17 cellular contexts compared by ENCODE assay signal in genomic region chr5:107470007-107470582, GRCh38.
A peak's percentile ranks its signal among the peaks of the same experiment; 100 is the strongest.
DNase-seq lines count a peak whose midpoint lies in the region; ATAC-seq, FAIRE-seq and TF ChIP-seq lines count a peak whose summit lies in the region.
"Had no signal": no experiment of that assay in that cellular context is flagged by ENCODE, and none has a peak within 500 bp of the region (broad histone marks: within the 10 kb centered on the region; RNA-seq: fewer than 3 reads in every experiment).

No MANE protein-coding gene starts in this region.

- BruUV-seq in PC-9 (replicated peaks; lab: Mats Ljungman, UMichigan) = TSS peak; percentile 14

- FAIRE-seq in GM19239 (lab: Jason Lieb, UNC) = peak; percentile 26
- FAIRE-seq: D721Med, GM12878 had no signal

- no peaks in the 10 kb centered on the region for H3K9me2 ChIP-seq in PC-9 (ENCODE audit: insufficient read depth)

- intact Hi-C loops in PC-9 (cut with micrococcal nuclease; ENCODE audit: unreplicated experiment) = no loop called here

- H3K36me3 ChIP-seq in PC-9 (ENCODE audit: low read depth) = 0 out of 2 replicates have a peak, but pooled peaks cover 4% of the 10 kb centered on the region
- H3K36me3 ChIP-seq: HAP-1 had no signal

- H2AFZ ChIP-seq in PC-9 = no peak overlapping the region

- TF ChIP-seq CTCF in PC-9 (conservative IDR thresholded peaks at IDR 0.05) = no peak
- TF ChIP-seq CTCF in epithelial cell of esophagus (IDR thresholded peaks at IDR 0.05; ENCODE audit: insufficient read depth, low read depth, low read length, missing control alignments) = no peak

- no peak for ATAC-seq in HG02938 (IDR thresholded peaks at IDR 0.05; ENCODE audit: unreplicated experiment)
- no peak for ATAC-seq in HG03521 (IDR thresholded peaks at IDR 0.05; ENCODE audit: unreplicated experiment)
- ATAC-seq in HG02642 (IDR thresholded peaks at IDR 0.05; ENCODE audit: poor library complexity, unreplicated experiment) = no peak
- ATAC-seq: activated CD4-positive, alpha-beta T cell treated with anti-CD3 and anti-CD28 coated beads for 36 hours; GM12878; stimulated activated naive CD8-positive, alpha-beta T cell treated with anti-CD3 and anti-CD28 coated beads, Interleukin-15, amount 100 ng/mL, for 72 hours had no signal

- H3K27ac ChIP-seq in PC-9 = peak overlapping the region; percentile 96
- H3K27ac ChIP-seq: KMS-11, SK-N-MC had no signal

- peak overlapping the region; percentile 71 for H3K4me2 ChIP-seq in PC-9
- H3K4me2 ChIP-seq: KMS-11 had no signal

- CTCF ChIA-PET in PC-9 (lab: Charles Lee) = no interaction called here

- peak overlapping the region; percentile 22; the same call in 1 of the 2 replicates for H3K4me3 ChIP-seq in PC-9
- no peak overlapping the region for H3K4me3 ChIP-seq in epithelial cell of esophagus (ENCODE audit: low read length)
- H3K4me3 ChIP-seq: GM12878, HAP-1, SK-N-MC had no signal

- DNase-seq in GM19239 (ENCODE audit: insufficient read length, low spot score) (no peak), PC-9 (peak in 1 of 2 experiments; percentile 84), epithelial cell of esophagus (ENCODE audit: low read depth) (peak; percentile 59), non-pigmented ciliary epithelial cell (ENCODE audit: low read depth) (peak; percentile 31)
- DNase-seq in stimulated activated CD4-positive, alpha-beta T cell treated with anti-CD3 and anti-CD28 coated beads, Interleukin-1b, Interleukin-23, amount 100 ng/mL, for 48 hours = no peak
- DNase-seq: activated CD4-positive, alpha-beta T cell treated with anti-CD3 and anti-CD28 coated beads for 36 hours; activated effector memory CD4-positive, alpha-beta T cell treated with anti-CD3 and anti-CD28 coated beads, Interleukin-2, amount 50 U/mL, for 16 hours; stimulated activated CD4-positive, alpha-beta T cell treated with anti-CD3 and anti-CD28 coated beads, Interleukin-4, amount 100 ng/mL, for 1 hour; stimulated activated naive CD8-positive, alpha-beta T cell treated with anti-CD3 and anti-CD28 coated beads, Interleukin-15, amount 100 ng/mL, for 72 hours had no signal

- peaks cover 95% of the 10 kb centered on the region for H3K4me1 ChIP-seq in PC-9 (replicated peaks; ENCODE audit: insufficient read depth)

- H4K20me1 ChIP-seq in PC-9 (ENCODE audit: insufficient read depth) = no peaks in the 10 kb centered on the region

- peaks cover 80% of the 10 kb centered on the region for H3F3A ChIP-seq in PC-9 (ENCODE audit: insufficient read depth, low read depth)

- H3K9me3 ChIP-seq in PC-9 (ENCODE audit: insufficient read depth, low read depth) = no peaks in the 10 kb centered on the region
- H3K9me3 ChIP-seq: HAP-1 had no signal

- H3K79me2 ChIP-seq in PC-9 (ENCODE audit: low read depth) = peaks cover 86% of the 10 kb centered on the region

- no peaks in the 10 kb centered on the region for H3K27me3 ChIP-seq in PC-9 (ENCODE audit: insufficient read depth, low read depth)

- POLR2A ChIA-PET in PC-9 (lab: Charles Lee; ENCODE audit: unreplicated experiment) = interaction anchor here (0.6 kb wide), 2 partner anchors 15 to 162 kb away, joined by 3 to 8 read pairs; no protein-coding TSS in a partner anchor

Comparison
In these comparisons a context has a peak if more than half of its experiments do, and no peak if none do; other contexts are left out.
1. DNase-seq: peak in epithelial cell of esophagus (single experiment) and non-pigmented ciliary epithelial cell (single experiment); none in GM19239 (single experiment) and stimulated activated CD4-positive, alpha-beta T cell treated with anti-CD3 and anti-CD28 coated beads, Interleukin-1b, Interleukin-23, amount 100 ng/mL, for 48 hours (single experiment).